ENCODE assay signal across 8 cellular contexts in the genomic region with DNA sequence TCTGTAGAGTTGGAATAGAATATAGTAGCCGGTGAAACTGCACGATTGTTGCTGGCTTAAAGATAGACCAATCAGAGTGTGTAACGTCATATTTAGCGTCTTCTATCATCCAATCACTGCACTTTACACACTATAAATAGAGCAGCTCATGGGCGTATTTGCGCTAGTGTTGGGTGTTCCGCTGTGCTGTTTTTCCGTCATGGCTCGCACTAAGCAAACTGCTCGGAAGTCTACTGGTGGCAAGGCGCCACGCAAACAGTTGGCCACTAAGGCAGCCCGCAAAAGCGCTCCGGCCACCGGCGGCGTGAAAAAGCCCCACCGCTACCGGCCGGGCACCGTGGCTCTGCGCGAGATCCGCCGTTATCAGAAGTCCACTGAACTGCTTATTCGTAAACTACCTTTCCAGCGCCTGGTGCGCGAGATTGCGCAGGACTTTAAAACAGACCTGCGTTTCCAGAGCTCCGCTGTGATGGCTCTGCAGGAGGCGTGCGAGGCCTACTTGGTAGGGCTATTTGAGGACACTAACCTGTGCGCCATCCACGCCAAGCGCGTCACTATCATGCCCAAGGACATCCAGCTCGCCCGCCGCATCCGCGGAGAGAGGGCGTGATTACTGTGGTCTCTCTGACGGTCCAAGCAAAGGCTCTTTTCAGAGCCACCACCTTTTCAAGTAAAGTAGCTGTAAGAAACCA. TPM values are rescaled to one million over a fixed set of nuclear protein-coding genes. Genes with fewer than 3 reads are reported as not detected.
DNase-seq lines count a peak whose midpoint lies in the region; ATAC-seq, FAIRE-seq and TF ChIP-seq lines count a peak whose summit lies in the region.

No MANE protein-coding gene starts in this region.

- POLR2A ChIA-PET in A549 (lab: Yijun Ruan, JAX) (interaction anchor here (0.6 to 6.0 kb wide), 28 partner anchors 10 to 1873 kb away, joined by 3 to 145 read pairs (median 4); a partner anchor contains a TSS), WTC11 (lab: Charles Lee) (interaction anchor here (0.5 to 8.4 kb wide), 27 partner anchors 10 to 1873 kb away, joined by 3 to 199 read pairs (median 7); a partner anchor contains a TSS)

- no peaks in the 10 kb centered on the region for H3K9me3 ChIP-seq in A549

- peak overlapping the region; percentile 100 for H3K27ac Mint-ChIP-seq in WTC11

- CTCF ChIA-PET in A549 (lab: Yijun Ruan, JAX) = interaction anchor here (0.6 to 9.9 kb wide), 3 partner anchors 11 to 37 kb away, joined by 3 to 85 read pairs (median 5); a partner anchor contains a TSS
- CTCF ChIA-PET in WTC11 (lab: Charles Lee) = interaction anchor here (0.7 to 4.0 kb wide), 2 partner anchors 14 to 28 kb away, joined by 3 to 19 read pairs; no protein-coding TSS in a partner anchor

- H3K4me1 ChIP-seq in A549 = peaks cover 19% of the 10 kb centered on the region

- H3K4me1 Mint-ChIP-seq in WTC11 = peaks cover 59% of the 10 kb centered on the region

- no peaks in the 10 kb centered on the region for H3K36me3 Mint-ChIP-seq in WTC11

- DNase-seq in A549 (ENCODE audit: low read depth in 1 of 2, low spot score in 1 of 2) = peak; percentile 80 to 92
- peak; percentile 61 for DNase-seq in NCI-H2107 (lab: John Stamatoyannopoulos, UW)
- peak; percentile 59 for DNase-seq in WTC11 (ENCODE audit: low spot score)
- peak; percentile 88 for DNase-seq in central memory CD4-positive, alpha-beta T cell
- DNase-seq in iris pigment epithelial cell (ENCODE audit: low read depth) = peak; percentile 92
- peak; percentile 47 for DNase-seq in stimulated activated CD4-positive, alpha-beta T cell treated with anti-CD3 and anti-CD28 coated beads, Interleukin-12 subunit alpha, Interleukin-12 subunit beta, amount 100 ng/mL, for 4 hours

- peak overlapping the region; percentile 61 for H3K4me3 ChIP-seq in A549

- H3K9me3 Mint-ChIP-seq in WTC11 = peaks cover 6% of the 10 kb centered on the region

- TF ChIP-seq POLR2A in A549 (IDR thresholded peaks at IDR 0.05; ENCODE audit: low read length) = peak; percentile 96

- peak overlapping the region; percentile 95 to 100 for H3K27ac ChIP-seq in A549

- TF ChIP-seq RAD21 in A549 (conservative IDR thresholded peaks at IDR 0.05 in 1 of 2, IDR thresholded peaks at IDR 0.05 in 1 of 2) = no peak

- TF ChIP-seq CTCF in A549 (IDR thresholded peaks at IDR 0.05) (no peak), WTC11 (IDR thresholded peaks at IDR 0.05) (no peak)

- no peak for TF ChIP-seq EP300 in A549 (IDR thresholded peaks at IDR 0.05)

- H3K27me3 Mint-ChIP-seq in WTC11 (ENCODE audit: low read depth) = no peaks in the 10 kb centered on the region

- peak; percentile 75 to 78 for ATAC-seq in A549
- ATAC-seq in GM18519 (IDR thresholded peaks at IDR 0.05; ENCODE audit: low FRiP score, unreplicated experiment) = peak; percentile 35
- ATAC-seq in HG03060 (IDR thresholded peaks at IDR 0.05; ENCODE audit: low read depth, unreplicated experiment) = peak; percentile 47
- ATAC-seq in WTC11 = peak; percentile 31

- peak overlapping the region; percentile 97 for H3K4me3 Mint-ChIP-seq in WTC11

- 1% methylated on average over 15 of the region's 46 CpGs for WGBS in A549 (ENCODE audit: missing lambda C conversion rate)

- peak overlapping the region; percentile 93 for H3K4me2 ChIP-seq in A549

- FAIRE-seq in A549 (lab: Jason Lieb, UNC) = no peak

TF ChIP-seq in A549, 52 proteins besides CTCF, POLR2A, EP300 and RAD21 (continues in another document):
- peak; percentile 97 to 100 for TF ChIP-seq JUN (IDR thresholded peaks at IDR 0.05)
- TF ChIP-seq, protein P1, sequence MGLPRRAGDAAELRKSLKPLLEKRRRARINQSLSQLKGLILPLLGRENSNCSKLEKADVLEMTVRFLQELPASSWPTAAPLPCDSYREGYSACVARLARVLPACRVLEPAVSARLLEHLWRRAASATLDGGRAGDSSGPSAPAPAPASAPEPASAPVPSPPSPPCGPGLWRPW (IDR thresholded peaks at IDR 0.05) = no peak
- TF ChIP-seq, protein P2, sequence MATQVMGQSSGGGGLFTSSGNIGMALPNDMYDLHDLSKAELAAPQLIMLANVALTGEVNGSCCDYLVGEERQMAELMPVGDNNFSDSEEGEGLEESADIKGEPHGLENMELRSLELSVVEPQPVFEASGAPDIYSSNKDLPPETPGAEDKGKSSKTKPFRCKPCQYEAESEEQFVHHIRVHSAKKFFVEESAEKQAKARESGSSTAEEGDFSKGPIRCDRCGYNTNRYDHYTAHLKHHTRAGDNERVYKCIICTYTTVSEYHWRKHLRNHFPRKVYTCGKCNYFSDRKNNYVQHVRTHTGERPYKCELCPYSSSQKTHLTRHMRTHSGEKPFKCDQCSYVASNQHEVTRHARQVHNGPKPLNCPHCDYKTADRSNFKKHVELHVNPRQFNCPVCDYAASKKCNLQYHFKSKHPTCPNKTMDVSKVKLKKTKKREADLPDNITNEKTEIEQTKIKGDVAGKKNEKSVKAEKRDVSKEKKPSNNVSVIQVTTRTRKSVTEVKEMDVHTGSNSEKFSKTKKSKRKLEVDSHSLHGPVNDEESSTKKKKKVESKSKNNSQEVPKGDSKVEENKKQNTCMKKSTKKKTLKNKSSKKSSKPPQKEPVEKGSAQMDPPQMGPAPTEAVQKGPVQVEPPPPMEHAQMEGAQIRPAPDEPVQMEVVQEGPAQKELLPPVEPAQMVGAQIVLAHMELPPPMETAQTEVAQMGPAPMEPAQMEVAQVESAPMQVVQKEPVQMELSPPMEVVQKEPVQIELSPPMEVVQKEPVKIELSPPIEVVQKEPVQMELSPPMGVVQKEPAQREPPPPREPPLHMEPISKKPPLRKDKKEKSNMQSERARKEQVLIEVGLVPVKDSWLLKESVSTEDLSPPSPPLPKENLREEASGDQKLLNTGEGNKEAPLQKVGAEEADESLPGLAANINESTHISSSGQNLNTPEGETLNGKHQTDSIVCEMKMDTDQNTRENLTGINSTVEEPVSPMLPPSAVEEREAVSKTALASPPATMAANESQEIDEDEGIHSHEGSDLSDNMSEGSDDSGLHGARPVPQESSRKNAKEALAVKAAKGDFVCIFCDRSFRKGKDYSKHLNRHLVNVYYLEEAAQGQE (IDR thresholded peaks at IDR 0.05) = peak; percentile 38; the same call in 1 of the 2 replicates
- TF ChIP-seq SMC3 (IDR thresholded peaks at IDR 0.05) = no peak
- TF ChIP-seq CEBPB (IDR thresholded peaks at IDR 0.05) = no peak
- no peak for TF ChIP-seq HOXB13 (CRISPR knock-in tag; IDR thresholded peaks at IDR 0.05; ENCODE audit: low read depth)
- TF ChIP-seq TFCP2L1 (CRISPR knock-in tag; IDR thresholded peaks at IDR 0.05) = 0 out of 2 replicates have a peak, but pooled peaks have one; percentile 33

TF ChIP-seq in WTC11, 78 proteins besides CTCF, POLR2A, EP300 and RAD21 (continues in another document):
- TF ChIP-seq, protein P3, sequence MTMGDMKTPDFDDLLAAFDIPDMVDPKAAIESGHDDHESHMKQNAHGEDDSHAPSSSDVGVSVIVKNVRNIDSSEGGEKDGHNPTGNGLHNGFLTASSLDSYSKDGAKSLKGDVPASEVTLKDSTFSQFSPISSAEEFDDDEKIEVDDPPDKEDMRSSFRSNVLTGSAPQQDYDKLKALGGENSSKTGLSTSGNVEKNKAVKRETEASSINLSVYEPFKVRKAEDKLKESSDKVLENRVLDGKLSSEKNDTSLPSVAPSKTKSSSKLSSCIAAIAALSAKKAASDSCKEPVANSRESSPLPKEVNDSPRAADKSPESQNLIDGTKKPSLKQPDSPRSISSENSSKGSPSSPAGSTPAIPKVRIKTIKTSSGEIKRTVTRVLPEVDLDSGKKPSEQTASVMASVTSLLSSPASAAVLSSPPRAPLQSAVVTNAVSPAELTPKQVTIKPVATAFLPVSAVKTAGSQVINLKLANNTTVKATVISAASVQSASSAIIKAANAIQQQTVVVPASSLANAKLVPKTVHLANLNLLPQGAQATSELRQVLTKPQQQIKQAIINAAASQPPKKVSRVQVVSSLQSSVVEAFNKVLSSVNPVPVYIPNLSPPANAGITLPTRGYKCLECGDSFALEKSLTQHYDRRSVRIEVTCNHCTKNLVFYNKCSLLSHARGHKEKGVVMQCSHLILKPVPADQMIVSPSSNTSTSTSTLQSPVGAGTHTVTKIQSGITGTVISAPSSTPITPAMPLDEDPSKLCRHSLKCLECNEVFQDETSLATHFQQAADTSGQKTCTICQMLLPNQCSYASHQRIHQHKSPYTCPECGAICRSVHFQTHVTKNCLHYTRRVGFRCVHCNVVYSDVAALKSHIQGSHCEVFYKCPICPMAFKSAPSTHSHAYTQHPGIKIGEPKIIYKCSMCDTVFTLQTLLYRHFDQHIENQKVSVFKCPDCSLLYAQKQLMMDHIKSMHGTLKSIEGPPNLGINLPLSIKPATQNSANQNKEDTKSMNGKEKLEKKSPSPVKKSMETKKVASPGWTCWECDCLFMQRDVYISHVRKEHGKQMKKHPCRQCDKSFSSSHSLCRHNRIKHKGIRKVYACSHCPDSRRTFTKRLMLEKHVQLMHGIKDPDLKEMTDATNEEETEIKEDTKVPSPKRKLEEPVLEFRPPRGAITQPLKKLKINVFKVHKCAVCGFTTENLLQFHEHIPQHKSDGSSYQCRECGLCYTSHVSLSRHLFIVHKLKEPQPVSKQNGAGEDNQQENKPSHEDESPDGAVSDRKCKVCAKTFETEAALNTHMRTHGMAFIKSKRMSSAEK (CRISPR knock-in tag; IDR thresholded peaks at IDR 0.05; ENCODE audit: borderline replicate concordance) = peak; percentile 92
- TF ChIP-seq, protein P4, sequence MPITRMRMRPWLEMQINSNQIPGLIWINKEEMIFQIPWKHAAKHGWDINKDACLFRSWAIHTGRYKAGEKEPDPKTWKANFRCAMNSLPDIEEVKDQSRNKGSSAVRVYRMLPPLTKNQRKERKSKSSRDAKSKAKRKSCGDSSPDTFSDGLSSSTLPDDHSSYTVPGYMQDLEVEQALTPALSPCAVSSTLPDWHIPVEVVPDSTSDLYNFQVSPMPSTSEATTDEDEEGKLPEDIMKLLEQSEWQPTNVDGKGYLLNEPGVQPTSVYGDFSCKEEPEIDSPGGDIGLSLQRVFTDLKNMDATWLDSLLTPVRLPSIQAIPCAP (CRISPR knock-in tag; IDR thresholded peaks at IDR 0.05) = peak; percentile 81; the same call in 1 of the 2 replicates
- TF ChIP-seq, protein P5, sequence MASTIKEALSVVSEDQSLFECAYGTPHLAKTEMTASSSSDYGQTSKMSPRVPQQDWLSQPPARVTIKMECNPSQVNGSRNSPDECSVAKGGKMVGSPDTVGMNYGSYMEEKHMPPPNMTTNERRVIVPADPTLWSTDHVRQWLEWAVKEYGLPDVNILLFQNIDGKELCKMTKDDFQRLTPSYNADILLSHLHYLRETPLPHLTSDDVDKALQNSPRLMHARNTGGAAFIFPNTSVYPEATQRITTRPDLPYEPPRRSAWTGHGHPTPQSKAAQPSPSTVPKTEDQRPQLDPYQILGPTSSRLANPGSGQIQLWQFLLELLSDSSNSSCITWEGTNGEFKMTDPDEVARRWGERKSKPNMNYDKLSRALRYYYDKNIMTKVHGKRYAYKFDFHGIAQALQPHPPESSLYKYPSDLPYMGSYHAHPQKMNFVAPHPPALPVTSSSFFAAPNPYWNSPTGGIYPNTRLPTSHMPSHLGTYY (CRISPR knock-in tag; IDR thresholded peaks at IDR 0.05) = no peak

RNA-seq across cellular contexts. Expression of a gene that starts 57.8 kb away (rescaled TPM):
- polyA plus RNA-seq in A549 (2011; rRNA removed) (3.4 and 3.8 TPM in 2 replicates), A549 (2017; fragmentation: RNase III; extraction: RNeasy Plus Mini Kit Qiagen cat#74134 plus additional on column Dnase treatment) (1.5 to 2.0 TPM (median 1.7 TPM) in 3 replicates)
- polyA plus RNA-seq in A549 (2012; cell fraction: cytosol; rRNA removed) = 0.58 and 0.62 TPM in 2 replicates
- polyA plus RNA-seq in A549 (2012; cell fraction: nucleus; rRNA removed) = 0.56 and 1.0 TPM in 2 replicates
- 3.2 and 3.6 TPM in 2 replicates for polyA minus RNA-seq in A549 (2011; rRNA and poly(A)+ RNA removed)
- 1.0 to 1.6 TPM (median 1.1 TPM) in 3 replicates for total RNA-seq in WTC11 (2021)

Comparison
In these comparisons a context has a peak if more than half of its experiments do, and no peak if none do; other contexts are left out.
1. Peak in every context shown above with its lines: DNase-seq, ATAC-seq, H3K4me3 ChIP-seq and H3K27ac ChIP-seq.